17 cellular contexts compared by ENCODE assay signal in genomic region chr3:15693340-15693739, GRCh38.
DNase-seq lines count a peak whose midpoint lies in the region; ATAC-seq and TF ChIP-seq lines count a peak whose summit lies in the region.
"Had no signal": no experiment of that assay in that cellular context is flagged by ENCODE, and none has a peak within 500 bp of the region (broad histone marks: within the 10 kb centered on the region; RNA-seq: fewer than 3 reads in every experiment).

No MANE protein-coding gene starts in this region.

- intact Hi-C loops in sigmoid colon (cut with DNase I) = no loop called here

- H2AK5ac ChIP-seq in neuronal stem cell (ENCODE audit: low read depth, low read length) = no peak overlapping the region

- 51% methylated on average over 2 of the region's 2 CpGs for WGBS in smooth muscle cell (ENCODE audit: low lambda C conversion rate)
- WGBS in neuronal stem cell (ENCODE audit: extremely low coverage in 2 of 2, insufficient read length in 2 of 2, insufficient replicate concordance in 1 of 2), 2 donors = no CpG with 5 or more reads among the region's 2 CpGs
- WGBS in sigmoid colon, 2 donors = 47 to 79% methylated on average over 2 of the region's 2 CpGs

- H3K18ac ChIP-seq in neuronal stem cell (ENCODE audit: low read length) = no peak overlapping the region

- no peak overlapping the region for H2BK120ac ChIP-seq in neuronal stem cell (ENCODE audit: low read depth, low read length)

- TF ChIP-seq CTCF in GM12865 (IDR thresholded peaks at IDR 0.05; ENCODE audit: insufficient read depth, low read depth, low read length, missing control alignments) = no peak
- peak; percentile 15 for TF ChIP-seq CTCF in smooth muscle cell (IDR thresholded peaks at IDR 0.05; ENCODE audit: borderline replicate concordance, insufficient read depth, poor library complexity, severe bottlenecking)
- TF ChIP-seq CTCF in sigmoid colon (IDR thresholded peaks at IDR 0.05) = peak in 1 of 4 experiments; percentile 29

- H3K23ac ChIP-seq in neuronal stem cell (ENCODE audit: low read depth, low read length, poor library complexity) = no peak overlapping the region

- H3K9ac ChIP-seq in smooth muscle cell (ENCODE audit: low read depth) (no peak overlapping the region), neuronal stem cell (ENCODE audit: low read depth, low read length, poor library complexity) (no peak overlapping the region)

- H3K36me3 ChIP-seq in smooth muscle cell (ENCODE audit: low read depth) = peaks cover 9% of the 10 kb centered on the region
- H3K36me3 ChIP-seq in neuronal stem cell (replicated peaks in 1 of 2; ENCODE audit: control insufficient read depth in 2 of 2, insufficient read depth in 2 of 2, low read length in 2 of 2) = peaks cover 2 to 58% of the 10 kb centered on the region in 2 donors
- peaks cover 0 to 29% (median 7%) of the 10 kb centered on the region in 4 donors for H3K36me3 ChIP-seq in sigmoid colon

- DNase-seq in GM12865 (ENCODE audit: low read depth) = peak; percentile 4
- peak; percentile 14 for DNase-seq in M059J (ENCODE audit: low read depth)
- DNase-seq in dermis blood vessel endothelial cell = peak; percentile 38
- no peak for DNase-seq in smooth muscle cell (lab: John Stamatoyannopoulos, UW; ENCODE audit: unreplicated experiment)
- no peak for DNase-seq in neuronal stem cell (ENCODE audit: low spot score)
- no peak for DNase-seq in sigmoid colon
- DNase-seq: activated CD4-positive, CD25-positive, alpha-beta regulatory T cell treated with anti-CD3 and anti-CD28 coated beads, Interleukin-2, amount 50 U/mL, for 72 hours; CD4-positive, CD25-positive, alpha-beta regulatory T cell; DND-41; foreskin melanocyte; left lung; MM.1S; NCI-H187; NCI-H446 treated with DMSO at 0.1 percent for 48 hours; SJCRH30; testis had no signal

- H3K9me3 ChIP-seq in smooth muscle cell (replicated peaks; ENCODE audit: low read depth) (no peaks in the 10 kb centered on the region), neuronal stem cell (replicated peaks in 1 of 2; ENCODE audit: control insufficient read depth in 2 of 2, insufficient read depth in 1 of 2, low read depth in 1 of 2, low read length in 2 of 2) (no peaks in the 10 kb centered on the region), sigmoid colon (no peaks in the 10 kb centered on the region)
- H3K9me3 ChIP-seq: left lung, SJCRH30, testis had no signal

- no peak for TF ChIP-seq EP300 in sigmoid colon (IDR thresholded peaks at IDR 0.05)

- H2BK12ac ChIP-seq in neuronal stem cell (ENCODE audit: low read length) = no peak overlapping the region

- no peak overlapping the region for H3K4ac ChIP-seq in neuronal stem cell (ENCODE audit: low read length)

- no peaks in the 10 kb centered on the region for H3F3A ChIP-seq in smooth muscle cell (ENCODE audit: low read depth)

- H4K8ac ChIP-seq in neuronal stem cell (ENCODE audit: low read depth, low read length) = no peak overlapping the region

- TF ChIP-seq POLR2A in sigmoid colon (IDR thresholded peaks at IDR 0.05) = no peak

- H3K27me3 ChIP-seq in smooth muscle cell (ENCODE audit: low read depth) (no peaks in the 10 kb centered on the region), neuronal stem cell (ENCODE audit: control insufficient read depth in 3 of 3, insufficient read depth in 3 of 3, low read depth in 1 of 3, low read length in 3 of 3) (no peaks in the 10 kb centered on the region), sigmoid colon (no peaks in the 10 kb centered on the region)
- H3K27me3 ChIP-seq: left lung, SJCRH30, testis had no signal

- H3K79me2 ChIP-seq in smooth muscle cell (ENCODE audit: low read depth) = no peaks in the 10 kb centered on the region

- no peak overlapping the region for H3K14ac ChIP-seq in neuronal stem cell (ENCODE audit: low read length)

- H3K27ac ChIP-seq in smooth muscle cell (ENCODE audit: low read depth) = no peak overlapping the region
- no peak overlapping the region for H3K27ac ChIP-seq in neuronal stem cell (replicated peaks; ENCODE audit: low read length)
- H3K27ac ChIP-seq in sigmoid colon = peak overlapping the region in 1 of 4 donors; percentile 61
- H3K27ac ChIP-seq: left lung, SJCRH30, testis had no signal

- H2BK5ac ChIP-seq in neuronal stem cell (ENCODE audit: low read length) = no peak overlapping the region

- no peak overlapping the region for H2BK15ac ChIP-seq in neuronal stem cell (ENCODE audit: low read length)

- ATAC-seq in GM21526 (IDR thresholded peaks at IDR 0.05; ENCODE audit: low FRiP score, unreplicated experiment) = no peak
- ATAC-seq: left lung had no signal

- H3K79me1 ChIP-seq in neuronal stem cell (ENCODE audit: low read depth, low read length) = no peaks in the 10 kb centered on the region

- no peak overlapping the region for H2AFZ ChIP-seq in smooth muscle cell (ENCODE audit: low read depth)
- H2AFZ ChIP-seq in neuronal stem cell (ENCODE audit: low read length) = no peak overlapping the region

- H4K91ac ChIP-seq in neuronal stem cell (ENCODE audit: low read depth, low read length, poor library complexity) = no peak overlapping the region

- H3K4me2 ChIP-seq in smooth muscle cell = no peak overlapping the region
- no peak overlapping the region for H3K4me2 ChIP-seq in neuronal stem cell (ENCODE audit: insufficient read depth, low read length, poor library complexity, severe bottlenecking)

- H3K4me3 ChIP-seq in GM12865 (ENCODE audit: low read depth, low read length) (no peak overlapping the region), smooth muscle cell (no peak overlapping the region), neuronal stem cell (ENCODE audit: low read length in 2 of 2) (no peak overlapping the region), sigmoid colon (no peak overlapping the region)
- H3K4me3 ChIP-seq: left lung, SJCRH30, testis had no signal

- no peaks in the 10 kb centered on the region for H3K4me1 ChIP-seq in smooth muscle cell (ENCODE audit: low read depth)
- H3K4me1 ChIP-seq in neuronal stem cell (ENCODE audit: control insufficient read depth in 2 of 2, insufficient read depth in 1 of 2, low read depth in 1 of 2, low read length in 2 of 2) = peaks cover 0 to 2% of the 10 kb centered on the region in 2 donors
- H3K4me1 ChIP-seq in sigmoid colon = peaks cover 0 to 28% (median 7%) of the 10 kb centered on the region in 4 donors
- H3K4me1 ChIP-seq: left lung, SJCRH30, testis had no signal

- no peaks in the 10 kb centered on the region for H4K20me1 ChIP-seq in smooth muscle cell (ENCODE audit: low read depth)

Comparison
In these comparisons a context has a peak if more than half of its experiments do, and no peak if none do; other contexts are left out.
1. DNase-seq: peak in GM12865 (single experiment), M059J (single experiment) and dermis blood vessel endothelial cell (single experiment); none in smooth muscle cell (single experiment), neuronal stem cell (single experiment) and sigmoid colon (single experiment).